19 cellular contexts compared by ENCODE assay signal in genomic region chr12:96294831-96295230, GRCh38.
DNase-seq lines count a peak whose midpoint lies in the region; ATAC-seq and FAIRE-seq lines count a peak whose summit lies in the region.
"Had no signal": no experiment of that assay in that cellular context is flagged by ENCODE, and none has a peak within 500 bp of the region (broad histone marks: within the 10 kb centered on the region; RNA-seq: fewer than 3 reads in every experiment).

No MANE protein-coding gene starts in this region.

- H3K4me1 ChIP-seq in CD4-positive, alpha-beta memory T cell (ENCODE audit: insufficient read depth, low read length): peaks cover 15% of the 10 kb centered on the region
- H3K4me1 ChIP-seq: colonic mucosa, prostate gland had no signal

- H3K36me3 Mint-ChIP-seq in CD4-positive, alpha-beta memory T cell: peaks cover 24 to 55% of the 10 kb centered on the region in 2 donors
- H3K36me3 Mint-ChIP-seq in activated T-helper 17 cell treated with anti-CD3 and anti-CD28 coated beads, Interleukin-2, amount 50 U/mL, for 72 hours (ENCODE audit: low read depth): peaks cover 83% of the 10 kb centered on the region
- peaks cover 41% of the 10 kb centered on the region for H3K36me3 Mint-ChIP-seq in activated naive CD8-positive, alpha-beta T cell treated with anti-CD3 and anti-CD28 coated beads, Interleukin-2, amount 50 U/mL, for 24 hours (ENCODE audit: low read depth)

- no peak overlapping the region for H3K4me3 ChIP-seq in CD4-positive, alpha-beta memory T cell (ENCODE audit: low read length in 2 of 2)
- H3K4me3 ChIP-seq: colonic mucosa, hepatocyte, prostate gland, thoracic aorta had no signal

- H3K27me3 ChIP-seq in CD4-positive, alpha-beta memory T cell (ENCODE audit: insufficient read depth, low read length): no peaks in the 10 kb centered on the region
- H3K27me3 ChIP-seq: colonic mucosa, hepatocyte had no signal

- H3K27me3 Mint-ChIP-seq in CD4-positive, alpha-beta memory T cell: no peaks in the 10 kb centered on the region
- H3K27me3 Mint-ChIP-seq in activated T-helper 17 cell treated with anti-CD3 and anti-CD28 coated beads, Interleukin-2, amount 50 U/mL, for 72 hours: no peaks in the 10 kb centered on the region
- H3K27me3 Mint-ChIP-seq in activated naive CD8-positive, alpha-beta T cell treated with anti-CD3 and anti-CD28 coated beads, Interleukin-2, amount 50 U/mL, for 24 hours: no peaks in the 10 kb centered on the region
- H3K27me3 Mint-ChIP-seq: activated naive CD8-positive, alpha-beta T cell treated with anti-CD3 and anti-CD28 coated beads for 36 hours had no signal

- ATAC-seq in activated T-helper 17 cell treated with anti-CD3 and anti-CD28 coated beads, Interleukin-2, amount 50 U/mL, for 72 hours (replicated peaks): no peak
- no peak for ATAC-seq in activated naive CD8-positive, alpha-beta T cell treated with anti-CD3 and anti-CD28 coated beads, Interleukin-2, amount 50 U/mL, for 24 hours
- ATAC-seq: WTC11 had no signal

- H3K4me3 Mint-ChIP-seq in CD4-positive, alpha-beta memory T cell: peak overlapping the region in 5 of 8 donors; percentile 16 to 73 (median 27)
- peak overlapping the region; percentile 40 for H3K4me3 Mint-ChIP-seq in activated T-helper 17 cell treated with anti-CD3 and anti-CD28 coated beads, Interleukin-2, amount 50 U/mL, for 72 hours
- no peak overlapping the region for H3K4me3 Mint-ChIP-seq in activated naive CD8-positive, alpha-beta T cell treated with anti-CD3 and anti-CD28 coated beads, Interleukin-2, amount 50 U/mL, for 24 hours
- H3K4me3 Mint-ChIP-seq: activated naive CD8-positive, alpha-beta T cell treated with anti-CD3 and anti-CD28 coated beads for 36 hours; WTC11 had no signal

- no peaks in the 10 kb centered on the region for H3K9me3 Mint-ChIP-seq in CD4-positive, alpha-beta memory T cell
- H3K9me3 Mint-ChIP-seq in activated T-helper 17 cell treated with anti-CD3 and anti-CD28 coated beads, Interleukin-2, amount 50 U/mL, for 72 hours: no peaks in the 10 kb centered on the region
- H3K9me3 Mint-ChIP-seq in activated naive CD8-positive, alpha-beta T cell treated with anti-CD3 and anti-CD28 coated beads, Interleukin-2, amount 50 U/mL, for 24 hours: no peaks in the 10 kb centered on the region
- H3K9me3 Mint-ChIP-seq: activated naive CD8-positive, alpha-beta T cell treated with anti-CD3 and anti-CD28 coated beads for 36 hours; WTC11 had no signal

- intact Hi-C loops in CD4-positive, alpha-beta memory T cell (cut with micrococcal nuclease): loop anchor here (2.0 to 5.0 kb wide), 2 partner anchors 20 to 102 kb away; no protein-coding TSS in a partner anchor

- peaks cover 18 to 25% (median 19%) of the 10 kb centered on the region in 4 donors for H3K4me1 Mint-ChIP-seq in CD4-positive, alpha-beta memory T cell
- H3K4me1 Mint-ChIP-seq in activated T-helper 17 cell treated with anti-CD3 and anti-CD28 coated beads, Interleukin-2, amount 50 U/mL, for 72 hours: peaks cover 5% of the 10 kb centered on the region
- peaks cover 15% of the 10 kb centered on the region for H3K4me1 Mint-ChIP-seq in activated naive CD8-positive, alpha-beta T cell treated with anti-CD3 and anti-CD28 coated beads, Interleukin-2, amount 50 U/mL, for 24 hours

- peaks cover 13% of the 10 kb centered on the region for H3K36me3 ChIP-seq in CD4-positive, alpha-beta memory T cell (ENCODE audit: insufficient read depth, low read length)
- H3K36me3 ChIP-seq: colonic mucosa, prostate gland had no signal

- no peak for FAIRE-seq in HTR-8/SVneo (lab: Jason Lieb, UNC)

- peak; percentile 27 to 56 (median 45) for DNase-seq in CD4-positive, alpha-beta memory T cell
- DNase-seq in HTR-8/SVneo (ENCODE audit: insufficient read length, low spot score): peak; percentile 1
- DNase-seq in glomerular visceral epithelial cell (ENCODE audit: extremely low spot score): peak; percentile 15
- no peak for DNase-seq in globus pallidus (ENCODE audit: low spot score)
- DNase-seq in stimulated activated CD4-positive, alpha-beta T cell treated with anti-CD3 and anti-CD28 coated beads, Interleukin-1b, Interleukin-23, amount 100 ng/mL, for 48 hours: no peak
- DNase-seq in activated naive CD8-positive, alpha-beta T cell treated with anti-CD3 and anti-CD28 coated beads, Interleukin-2, amount 50 U/mL, for 24 hours: no peak
- no peak for DNase-seq in hepatic stellate cell (ENCODE audit: low spot score)
- DNase-seq: activated CD8-positive, alpha-beta memory T cell treated with anti-CD3 and anti-CD28 coated beads, Interleukin-2, amount 50 U/mL, for 48 hours; activated naive CD8-positive, alpha-beta T cell treated with anti-CD3 and anti-CD28 coated beads for 36 hours; colonic mucosa; DMS79 treated with DMSO at 0.1 percent for 48 hours; NCI-H1092; NCI-H345 had no signal

- H3K9me3 ChIP-seq in CD4-positive, alpha-beta memory T cell (ENCODE audit: control insufficient read depth in 1 of 2, low read length in 2 of 2): no peaks in the 10 kb centered on the region
- H3K9me3 ChIP-seq: colonic mucosa, prostate gland, thoracic aorta had no signal

- no peak overlapping the region for H3K27ac ChIP-seq in CD4-positive, alpha-beta memory T cell (ENCODE audit: low read depth, low read length)
- H3K27ac ChIP-seq: colonic mucosa, epithelial cell of prostate, hepatocyte, prostate gland, thoracic aorta had no signal

- CTCF ChIA-PET in CD4-positive, alpha-beta memory T cell (lab: Charles Lee; ENCODE audit: partially characterized antibody): interaction anchor here (1.4 to 2.1 kb wide), 3 partner anchors 42 to 105 kb away, joined by 3 to 6 read pairs (median 4); partner anchors contain the start of gene CDK17

- POLR2A ChIA-PET in CD4-positive, alpha-beta memory T cell (lab: Charles Lee; ENCODE audit: partially characterized antibody): interaction anchor here (1.5 to 2.1 kb wide), 2 partner anchors 9 to 105 kb away, joined by 5 to 13 read pairs; partner anchors contain the start of gene CDK17

- H3K27ac Mint-ChIP-seq in CD4-positive, alpha-beta memory T cell: peak overlapping the region in 2 of 7 donors; percentile 25 to 77
- peak overlapping the region; percentile 71 for H3K27ac Mint-ChIP-seq in activated T-helper 17 cell treated with anti-CD3 and anti-CD28 coated beads, Interleukin-2, amount 50 U/mL, for 72 hours
- no peak overlapping the region for H3K27ac Mint-ChIP-seq in activated naive CD8-positive, alpha-beta T cell treated with anti-CD3 and anti-CD28 coated beads, Interleukin-2, amount 50 U/mL, for 24 hours
- H3K27ac Mint-ChIP-seq: WTC11 had no signal

Comparison
In these comparisons a context has a peak if more than half of its experiments do, and no peak if none do; other contexts are left out.
1. DNase-seq: peak in CD4-positive, alpha-beta memory T cell (5 of 5), HTR-8/SVneo (single experiment) and glomerular visceral epithelial cell (single experiment); none in globus pallidus (single experiment), stimulated activated CD4-positive, alpha-beta T cell treated with anti-CD3 and anti-CD28 coated beads, Interleukin-1b, Interleukin-23, amount 100 ng/mL, for 48 hours (single experiment), activated naive CD8-positive, alpha-beta T cell treated with anti-CD3 and anti-CD28 coated beads, Interleukin-2, amount 50 U/mL, for 24 hours (single experiment) and hepatic stellate cell (single experiment).